Comparison of ENCODE assay signal across 18 cellular contexts in the genomic region with DNA sequence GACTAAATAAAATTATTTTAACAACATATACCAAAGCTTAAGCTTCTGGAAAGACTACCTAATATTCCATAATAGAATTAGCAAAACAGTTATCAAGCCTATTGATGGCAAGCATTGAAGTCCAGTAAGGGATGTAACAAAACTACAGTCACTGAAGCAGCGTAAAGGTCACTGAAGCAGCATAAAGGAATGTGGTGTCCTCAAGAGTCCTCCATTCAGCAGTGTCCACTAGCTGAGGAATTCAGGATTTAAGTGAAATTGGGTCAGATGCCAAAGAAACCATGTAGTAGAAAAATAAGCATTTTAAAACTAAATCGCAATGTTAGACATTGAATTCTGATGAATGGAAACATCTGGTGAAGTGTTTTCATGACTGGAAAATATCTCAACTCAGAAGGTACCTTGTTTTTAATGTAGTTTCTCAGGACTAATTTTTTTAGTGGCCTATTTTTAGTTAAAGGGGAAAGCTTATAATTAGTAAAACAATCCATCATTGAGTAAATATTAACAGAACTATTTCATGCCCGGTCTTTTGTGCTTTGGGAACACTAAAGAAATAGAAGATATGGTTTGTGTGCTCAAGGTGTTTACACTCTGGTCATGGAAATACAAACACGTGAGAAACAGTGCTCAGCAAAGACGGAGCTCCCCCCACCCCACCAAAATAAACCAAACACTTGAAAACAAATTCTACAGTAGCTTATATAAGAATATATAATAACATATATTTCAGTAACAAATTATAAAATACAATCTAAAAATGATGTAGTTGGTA.
DNase-seq lines count a peak whose midpoint lies in the region; ATAC-seq, FAIRE-seq and TF ChIP-seq lines count a peak whose summit lies in the region.
"Had no signal": no experiment of that assay in that cellular context is flagged by ENCODE, and none has a peak within 500 bp of the region (broad histone marks: within the 10 kb centered on the region; RNA-seq: fewer than 3 reads in every experiment).

No MANE protein-coding gene starts in this region.

- peak overlapping the region; percentile 91 for H3K27ac ChIP-seq in OCI-LY1 (ENCODE audit: low read depth, low read length, poor library complexity, severe bottlenecking)
- H3K27ac ChIP-seq in vagina, result no peak overlapping the region
- H3K27ac ChIP-seq: colonic mucosa, PC-9 had no signal

- H3K79me2 ChIP-seq in OCI-LY1 (ENCODE audit: insufficient read depth, low read length), result peaks cover 100% of the 10 kb centered on the region

- H3K9me2 ChIP-seq in OCI-LY1 (ENCODE audit: low read depth, low read length), result no peaks in the 10 kb centered on the region

- CTCF ChIA-PET in HEK293T (lab: Yijun Ruan, JAX), result no interaction called here

- H3F3A ChIP-seq in OCI-LY1 (ENCODE audit: insufficient read depth, low read length), result no peaks in the 10 kb centered on the region

- no peaks in the 10 kb centered on the region for H3K27me3 ChIP-seq in OCI-LY1 (ENCODE audit: insufficient read depth, low read length)
- no peaks in the 10 kb centered on the region for H3K27me3 ChIP-seq in vagina
- H3K27me3 ChIP-seq: colonic mucosa had no signal

- peaks cover 3% of the 10 kb centered on the region for H3K27me3 Mint-ChIP-seq in activated T-helper 1 cell treated with anti-CD3 and anti-CD28 coated beads, Interleukin-12 subunit alpha, Interleukin-12 subunit beta, Interleukin-2, Interleukin-4 antibody, amounts not matched to agents 30 ng/mL and 10 ng/mL and 1 ng/mL, durations not matched to agents 14 hours and 24 hours and 36 hours (ENCODE audit: insufficient read depth)
- H3K27me3 Mint-ChIP-seq: stimulated activated naive CD8-positive, alpha-beta T cell treated with anti-CD3 and anti-CD28 coated beads, Interleukin-15, amount 100 ng/mL, for 72 hours had no signal

- H2AFZ ChIP-seq in OCI-LY1 (ENCODE audit: low read length), result no peak overlapping the region
- H2AFZ ChIP-seq: PC-9 had no signal

- POLR2A ChIA-PET in HEK293T (lab: Yijun Ruan, JAX), result no interaction called here

- peaks cover 100% of the 10 kb centered on the region for H3K4me1 ChIP-seq in OCI-LY1 (ENCODE audit: insufficient read depth, low read length, severe bottlenecking)
- no peaks in the 10 kb centered on the region for H3K4me1 ChIP-seq in vagina

- peaks cover 31% of the 10 kb centered on the region for H3K36me3 ChIP-seq in OCI-LY1 (ENCODE audit: insufficient read depth, low read length)
- no peaks in the 10 kb centered on the region for H3K36me3 ChIP-seq in vagina
- H3K36me3 ChIP-seq: colonic mucosa had no signal

- H3K4me3 Mint-ChIP-seq in activated T-helper 1 cell treated with anti-CD3 and anti-CD28 coated beads, Interleukin-12 subunit alpha, Interleukin-12 subunit beta, Interleukin-2, Interleukin-4 antibody, amounts not matched to agents 30 ng/mL and 10 ng/mL and 1 ng/mL, durations not matched to agents 14 hours and 24 hours and 36 hours, result no peak overlapping the region
- H3K4me3 Mint-ChIP-seq: activated naive CD4-positive, alpha-beta T cell treated with anti-CD3 and anti-CD28 coated beads for 36 hours; stimulated activated naive CD8-positive, alpha-beta T cell treated with anti-CD3 and anti-CD28 coated beads, Interleukin-15, amount 100 ng/mL, for 72 hours; T-helper 1 cell treated with Interleukin-12 subunit alpha and Interleukin-12 subunit beta and Interleukin-4 antibody, amounts not matched to agents 30 μg/mL and 1 μg/mL, for 36 hours had no signal

- H3K9me3 ChIP-seq in OCI-LY1 (ENCODE audit: low read length) (no peaks in the 10 kb centered on the region), vagina (no peaks in the 10 kb centered on the region)
- H3K9me3 ChIP-seq: colonic mucosa had no signal

- DNase-seq in GM18507 (ENCODE audit: extremely low spot score, insufficient read length, low read depth) (no peak), glomerular visceral epithelial cell (ENCODE audit: extremely low spot score) (peak; percentile 32), skeletal muscle cell (ENCODE audit: low read depth) (peak; percentile 55), HEK293T (ENCODE audit: extremely low spot score) (no peak), vagina (ENCODE audit: extremely low spot score in 2 of 2) (no peak)
- DNase-seq in activated T-helper 1 cell treated with anti-CD3 and anti-CD28 coated beads, Interleukin-12 subunit alpha, Interleukin-12 subunit beta, Interleukin-2, Interleukin-4 antibody, amounts not matched to agents 30 ng/mL and 10 ng/mL and 1 ng/mL, durations not matched to agents 14 hours and 24 hours and 36 hours (ENCODE audit: low spot score), result no peak
- DNase-seq: activated CD4-positive, alpha-beta T cell treated with anti-CD3 and anti-CD28 coated beads, Interleukin-2, amount 50 U/mL, for 1 hour; activated naive CD4-positive, alpha-beta T cell treated with anti-CD3 and anti-CD28 coated beads for 36 hours; colonic mucosa; mammary epithelial cell; PC-9; posterior cingulate gyrus; stimulated activated CD4-positive, alpha-beta T cell treated with anti-CD3 and anti-CD28 coated beads, Interleukin-4, amount 100 ng/mL, for 1 hour; stimulated activated naive CD8-positive, alpha-beta T cell treated with anti-CD3 and anti-CD28 coated beads, Interleukin-15, amount 100 ng/mL, for 72 hours had no signal

- FAIRE-seq in GM18507 (lab: Jason Lieb, UNC), result peak; percentile 51
- FAIRE-seq: H1 had no signal

- peak overlapping the region; percentile 89 for H3K4me2 ChIP-seq in OCI-LY1 (ENCODE audit: low read length)
- H3K4me2 ChIP-seq: PC-9 had no signal

- H3K4me3 ChIP-seq in OCI-LY1 (ENCODE audit: low read depth, low read length, poor library complexity, severe bottlenecking), result peak overlapping the region; percentile 88
- H3K4me3 ChIP-seq in skeletal muscle cell (ENCODE audit: low read depth, low read length), result no peak overlapping the region
- H3K4me3 ChIP-seq in vagina, result no peak overlapping the region
- H3K4me3 ChIP-seq: colonic mucosa, PC-9 had no signal

- H3K4me1 Mint-ChIP-seq in activated T-helper 1 cell treated with anti-CD3 and anti-CD28 coated beads, Interleukin-12 subunit alpha, Interleukin-12 subunit beta, Interleukin-2, Interleukin-4 antibody, amounts not matched to agents 30 ng/mL and 10 ng/mL and 1 ng/mL, durations not matched to agents 14 hours and 24 hours and 36 hours (ENCODE audit: low read depth), result no peaks in the 10 kb centered on the region
- H3K4me1 Mint-ChIP-seq: stimulated activated naive CD8-positive, alpha-beta T cell treated with anti-CD3 and anti-CD28 coated beads, Interleukin-15, amount 100 ng/mL, for 72 hours had no signal

- H3K9ac ChIP-seq in OCI-LY1 (ENCODE audit: low read length), result peak overlapping the region; percentile 67

- TF ChIP-seq CTCF in OCI-LY1 (IDR thresholded peaks at IDR 0.05; ENCODE audit: low read length) (no peak), vagina (IDR thresholded peaks at IDR 0.05) (no peak)

- intact Hi-C loops in activated T-helper 1 cell treated with anti-CD3 and anti-CD28 coated beads, Interleukin-12 subunit alpha, Interleukin-12 subunit beta, Interleukin-2, Interleukin-4 antibody, amounts not matched to agents 30 ng/mL and 10 ng/mL and 1 ng/mL, durations not matched to agents 14 hours and 24 hours and 36 hours (cut with micrococcal nuclease), result no loop called here
- intact Hi-C loops in vagina (cut with DNase I), result no loop called here

- H3K36me3 Mint-ChIP-seq in activated T-helper 1 cell treated with anti-CD3 and anti-CD28 coated beads, Interleukin-12 subunit alpha, Interleukin-12 subunit beta, Interleukin-2, Interleukin-4 antibody, amounts not matched to agents 30 ng/mL and 10 ng/mL and 1 ng/mL, durations not matched to agents 14 hours and 24 hours and 36 hours (ENCODE audit: low read depth), result no peaks in the 10 kb centered on the region

- H3K9me3 Mint-ChIP-seq in activated T-helper 1 cell treated with anti-CD3 and anti-CD28 coated beads, Interleukin-12 subunit alpha, Interleukin-12 subunit beta, Interleukin-2, Interleukin-4 antibody, amounts not matched to agents 30 ng/mL and 10 ng/mL and 1 ng/mL, durations not matched to agents 14 hours and 24 hours and 36 hours, result no peaks in the 10 kb centered on the region
- H3K9me3 Mint-ChIP-seq: activated naive CD4-positive, alpha-beta T cell treated with anti-CD3 and anti-CD28 coated beads for 36 hours; stimulated activated naive CD8-positive, alpha-beta T cell treated with anti-CD3 and anti-CD28 coated beads, Interleukin-15, amount 100 ng/mL, for 72 hours; T-helper 1 cell treated with Interleukin-12 subunit alpha and Interleukin-12 subunit beta and Interleukin-4 antibody, amounts not matched to agents 30 μg/mL and 1 μg/mL, for 36 hours had no signal

- no peak overlapping the region for H3K27ac Mint-ChIP-seq in activated T-helper 1 cell treated with anti-CD3 and anti-CD28 coated beads, Interleukin-12 subunit alpha, Interleukin-12 subunit beta, Interleukin-2, Interleukin-4 antibody, amounts not matched to agents 30 ng/mL and 10 ng/mL and 1 ng/mL, durations not matched to agents 14 hours and 24 hours and 36 hours
- H3K27ac Mint-ChIP-seq: activated naive CD4-positive, alpha-beta T cell treated with anti-CD3 and anti-CD28 coated beads for 36 hours; stimulated activated naive CD8-positive, alpha-beta T cell treated with anti-CD3 and anti-CD28 coated beads, Interleukin-15, amount 100 ng/mL, for 72 hours; T-helper 1 cell treated with Interleukin-12 subunit alpha and Interleukin-12 subunit beta and Interleukin-4 antibody, amounts not matched to agents 30 μg/mL and 1 μg/mL, for 36 hours had no signal

- H4K20me1 ChIP-seq in OCI-LY1 (ENCODE audit: insufficient read depth, low read length), result no peaks in the 10 kb centered on the region

- TF ChIP-seq POLR2A in vagina (IDR thresholded peaks at IDR 0.05), result no peak

- no peak for ATAC-seq in HG03354 (IDR thresholded peaks at IDR 0.05; ENCODE audit: poor library complexity, severe bottlenecking, unreplicated experiment)
- ATAC-seq: stimulated activated naive CD8-positive, alpha-beta T cell treated with anti-CD3 and anti-CD28 coated beads, Interleukin-15, amount 100 ng/mL, for 72 hours had no signal

TF ChIP-seq in HEK293T, 16 proteins besides CTCF, POLR2A, EP300 and RAD21 (continues in another document):
- TF ChIP-seq LEF1 (IDR thresholded peaks at IDR 0.05; ENCODE audit: borderline replicate concordance) (no peak), ARNT (IDR thresholded peaks at IDR 0.05) (no peak), NFRKB (IDR thresholded peaks at IDR 0.05) (no peak), CTBP1 (IDR thresholded peaks at IDR 0.05; ENCODE audit: borderline replicate concordance) (no peak), TARDBP (IDR thresholded peaks at IDR 0.05) (no peak), FOXK2 (IDR thresholded peaks at IDR 0.05) (no peak), FOXA1 (IDR thresholded peaks at IDR 0.05) (no peak)
- TF ChIP-seq, protein P1, sequence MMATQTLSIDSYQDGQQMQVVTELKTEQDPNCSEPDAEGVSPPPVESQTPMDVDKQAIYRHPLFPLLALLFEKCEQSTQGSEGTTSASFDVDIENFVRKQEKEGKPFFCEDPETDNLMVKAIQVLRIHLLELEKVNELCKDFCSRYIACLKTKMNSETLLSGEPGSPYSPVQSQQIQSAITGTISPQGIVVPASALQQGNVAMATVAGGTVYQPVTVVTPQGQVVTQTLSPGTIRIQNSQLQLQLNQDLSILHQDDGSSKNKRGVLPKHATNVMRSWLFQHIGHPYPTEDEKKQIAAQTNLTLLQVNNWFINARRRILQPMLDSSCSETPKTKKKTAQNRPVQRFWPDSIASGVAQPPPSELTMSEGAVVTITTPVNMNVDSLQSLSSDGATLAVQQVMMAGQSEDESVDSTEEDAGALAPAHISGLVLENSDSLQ (IDR thresholded peaks at IDR 0.05), result no peak

Comparison
In these comparisons a context has a peak if more than half of its experiments do, and no peak if none do; other contexts are left out.
1. DNase-seq: peak in glomerular visceral epithelial cell (single experiment) and skeletal muscle cell (single experiment); none in GM18507 (single experiment), activated T-helper 1 cell treated with anti-CD3 and anti-CD28 coated beads, Interleukin-12 subunit alpha, Interleukin-12 subunit beta, Interleukin-2, Interleukin-4 antibody, amounts not matched to agents 30 ng/mL and 10 ng/mL and 1 ng/mL, durations not matched to agents 14 hours and 24 hours and 36 hours (single experiment), HEK293T (single experiment) and vagina (0 of 2).